9 cellular contexts compared by ENCODE assay signal in genomic region chr18:76476665-76477561, GRCh38. TPM values are rescaled to one million over a fixed set of nuclear protein-coding genes. Genes with fewer than 3 reads are reported as not detected.
DNase-seq lines count a peak whose midpoint lies in the region; ATAC-seq, FAIRE-seq and TF ChIP-seq lines count a peak whose summit lies in the region.
"Had no signal": no experiment of that assay in that cellular context is flagged by ENCODE, and none has a peak within 500 bp of the region (broad histone marks: within the 10 kb centered on the region; RNA-seq: fewer than 3 reads in every experiment).

No MANE protein-coding gene starts in this region.

- TF ChIP-seq CTCF in HL-60 (IDR thresholded peaks at IDR 0.05; ENCODE audit: insufficient read depth, low read length) (no peak), GM12878 (IDR thresholded peaks at IDR 0.05 in 2 of 3, conservative IDR thresholded peaks at IDR 0.05 in 1 of 3; ENCODE audit: control insufficient read depth in 2 of 3, extremely low read depth in 1 of 3, insufficient read depth in 1 of 3, low read depth in 3 of 3, low read length in 3 of 3) (no peak), right lobe of liver (IDR thresholded peaks at IDR 0.05) (no peak), uterus (IDR thresholded peaks at IDR 0.05) (no peak), GM13977 (IDR thresholded peaks at IDR 0.05; ENCODE audit: extremely low read depth, insufficient read depth, missing control alignments) (no peak)

- H3K4me2 ChIP-seq in GM12878 (ENCODE audit: control insufficient read depth, insufficient read depth): peak overlapping the region; percentile 98

- H4K20me1 ChIP-seq in GM12878 (ENCODE audit: control insufficient read depth, insufficient read depth): peaks cover 2% of the 10 kb centered on the region; the same call in 1 of the 2 replicates

- DNase-seq in DMS53 (lab: John Stamatoyannopoulos, UW) (peak; percentile 42), DMS53 treated with DMSO at 0.1 percent for 48 hours (lab: John Stamatoyannopoulos, UW; ENCODE audit: unreplicated experiment) (no peak), HL-60 (ENCODE audit: low read depth in 1 of 2, low spot score in 1 of 2) (peak in 1 of 2 experiments; percentile 46), GM12878 (ENCODE audit: low read depth, low spot score) (no peak), right lobe of liver (no peak), uterus (no peak), GM13977 (ENCODE audit: low spot score) (no peak)

- RAD21 ChIA-PET in GM12878 (lab: Charles Lee; ENCODE audit: unreplicated experiment): interaction anchor here (1.3 to 1.6 kb wide), 2 partner anchors 8 to 11 kb away, joined by 5 to 6 read pairs; no protein-coding TSS in a partner anchor

- peak overlapping the region; percentile 72 for H3K9ac ChIP-seq in GM12878 (ENCODE audit: control insufficient read depth, insufficient read depth, low read length)

- H3K9me3 ChIP-seq in GM12878 (replicated peaks; ENCODE audit: control insufficient read depth, insufficient read depth, low read length): no peaks in the 10 kb centered on the region
- no peaks in the 10 kb centered on the region for H3K9me3 ChIP-seq in right lobe of liver
- no peaks in the 10 kb centered on the region for H3K9me3 ChIP-seq in uterus

- H3K27ac ChIP-seq in HL-60 (replicated peaks) (peak overlapping the region; percentile 38), GM12878 (ENCODE audit: control insufficient read depth, insufficient read depth) (peak overlapping the region; percentile 83), right lobe of liver (peak overlapping the region; percentile 65 to 74 (median 69)), uterus (peak overlapping the region; percentile 75 to 85)
- H3K27ac ChIP-seq: 22Rv1 had no signal

- peak; percentile 38; the same call in 1 of the 2 replicates for TF ChIP-seq POLR2A in GM12878 (IDR thresholded peaks at IDR 0.05; ENCODE audit: low read depth, low read length)
- no peak for TF ChIP-seq POLR2A in right lobe of liver (IDR thresholded peaks at IDR 0.05)
- TF ChIP-seq POLR2A in uterus (IDR thresholded peaks at IDR 0.05): no peak

- peaks cover 87% of the 10 kb centered on the region for H3K79me2 ChIP-seq in GM12878 (ENCODE audit: control insufficient read depth, insufficient read depth, low read length)

- WGBS in GM12878 (ENCODE audit: insufficient coverage, insufficient replicate concordance, low lambda C conversion rate, missing lambda C conversion rate): 15% methylated on average over 16 of the region's 16 CpGs
- 18% methylated on average over 16 of the region's 16 CpGs for whole genome bisulfite sequencing in right lobe of liver (ENCODE audit: insufficient coverage, low coverage, low lambda C conversion rate, missing lambda C conversion rate)

- POLR2A ChIA-PET in GM12878 (lab: Charles Lee): interaction anchor here (1.1 kb wide), 1 partner anchor 16 kb away, joined by 4 read pairs; no protein-coding TSS in a partner anchor

- BruUV-seq in GM12878 (replicated peaks; lab: Mats Ljungman, UMichigan): TSS peak; percentile 18

- CTCF ChIA-PET in GM12878 (lab: Yijun Ruan, JAX): interaction anchor here (1.0 to 1.5 kb wide), 2 partner anchors 8 to 12 kb away, joined by 3 to 5 read pairs; no protein-coding TSS in a partner anchor

- H3K4me3 ChIP-seq in HL-60 (replicated peaks; ENCODE audit: insufficient read depth, low read length) (no peak overlapping the region), GM12878 (peak overlapping the region; percentile 54), right lobe of liver (peak overlapping the region; percentile 7 to 37 (median 32)), uterus (peak overlapping the region in 1 of 2 donors; percentile 13)

- intact Hi-C loops in GM12878 (cut with micrococcal nuclease; ENCODE audit: unreplicated experiment) (no loop called here), right lobe of liver (cut with DNase I) (no loop called here), uterus (cut with DNase I; ENCODE audit: low total_unique reads) (no loop called here)

- H3K27me3 ChIP-seq in HL-60 (ENCODE audit: insufficient read depth, poor library complexity, severe bottlenecking) (no peaks in the 10 kb centered on the region), GM12878 (replicated peaks in 1 of 2; ENCODE audit: control insufficient read depth in 2 of 2, insufficient read depth in 2 of 2, low read length in 1 of 2) (no peaks in the 10 kb centered on the region), right lobe of liver (no peaks in the 10 kb centered on the region), uterus (no peaks in the 10 kb centered on the region)

- peak overlapping the region; percentile 13 for H2AFZ ChIP-seq in GM12878 (ENCODE audit: control insufficient read depth, low read depth, low read length)

- no peak for TF ChIP-seq RAD21 in GM12878 (IDR thresholded peaks at IDR 0.05; ENCODE audit: insufficient read depth, low read depth, low read length)

- in situ Hi-C loops in GM12878 (cut with MboI): loop anchor here (10.0 kb wide), 1 partner anchor 648 kb away; no protein-coding TSS in a partner anchor
- in situ Hi-C loops in GM13977 (cut with MboI; ENCODE audit: low pct_unique_long_range_greater_than_20kb, low sequenced_read_pairs, unreplicated experiment): no loop called here

- peaks cover 24% of the 10 kb centered on the region for H3K4me1 ChIP-seq in GM12878 (ENCODE audit: control insufficient read depth, insufficient read depth, low read length)
- peaks cover 0 to 31% (median 6%) of the 10 kb centered on the region in 4 donors for H3K4me1 ChIP-seq in right lobe of liver
- peaks cover 0 to 24% of the 10 kb centered on the region in 2 donors for H3K4me1 ChIP-seq in uterus

- ATAC-seq in GM12878 (peak; percentile 81), right lobe of liver (peak; percentile 80 to 89 (median 84)), GM21529 (IDR thresholded peaks at IDR 0.05; ENCODE audit: unreplicated experiment) (no peak)

- SMC1A ChIA-PET in GM12878 (lab: Charles Lee; ENCODE audit: uncharacterized antibody, unreplicated experiment): interaction anchor here (0.8 to 2.1 kb wide), 6 partner anchors 9 to 77 kb away, joined by 3 to 6 read pairs (median 4); no protein-coding TSS in a partner anchor

- H3K36me3 ChIP-seq in GM12878 (ENCODE audit: control insufficient read depth in 2 of 2, insufficient read depth in 2 of 2, low read length in 1 of 2) (peaks cover 2 to 6% of the 10 kb centered on the region in 2 experiments; a peak in 2 of 4 replicates), right lobe of liver (no peaks in the 10 kb centered on the region), uterus (no peaks in the 10 kb centered on the region)

- no peak for FAIRE-seq in GM12878 (lab: Jason Lieb, UNC)

- TF ChIP-seq EP300 in GM12878 (IDR thresholded peaks at IDR 0.05; ENCODE audit: borderline replicate concordance in 1 of 2, control insufficient read depth in 1 of 2, low read depth in 2 of 2, low read length in 2 of 2): no peak

TF ChIP-seq in GM12878, 131 proteins besides CTCF, POLR2A, EP300 and RAD21 (continues in another document):
- TF ChIP-seq REST (IDR thresholded peaks at IDR 0.05; ENCODE audit: low read depth, low read length): peak; percentile 49; the same call in 1 of the 2 replicates
- peak; percentile 4; the same call in 1 of the 2 replicates for TF ChIP-seq MXI1 (IDR thresholded peaks at IDR 0.05; ENCODE audit: low read depth, low read length)
- TF ChIP-seq BACH1 (IDR thresholded peaks at IDR 0.05; ENCODE audit: borderline replicate concordance): peak; percentile 98
- peak; percentile 40 for TF ChIP-seq JUNB (IDR thresholded peaks at IDR 0.05)
- no peak for TF ChIP-seq HDAC2 (IDR thresholded peaks at IDR 0.05)
- 0 out of 4 replicates have a peak, but pooled peaks of 1 of the 2 experiments have one; percentile 10 for TF ChIP-seq IKZF2 (IDR thresholded peaks at IDR 0.05)

RNA-seq across cellular contexts. Expression of gene ZNF516, which starts 18.1 kb away (rescaled TPM):
- total RNA-seq in GM12878 (2013; cell fraction: nucleolus; rRNA removed): 64.3 and 64.4 TPM in 2 replicates
- 9.5 and 12.1 TPM in 2 replicates for total RNA-seq in GM12878 (2014; rRNA removed)
- total RNA-seq in GM12878 (2014; rRNA removed; fragmentation: Illumina TruSeq; extraction: Trizol): 6.8 and 6.9 TPM in 2 replicates
- total RNA-seq in GM12878 (2021): 23.8 and 32.0 TPM in 2 replicates
- polyA plus RNA-seq in GM12878 (2011; ENCODE audit: low read depth): 7.3 TPM
- polyA plus RNA-seq in GM12878 (2011; rRNA removed): 8.7 and 9.0 TPM in 2 replicates
- 5.5 and 6.0 TPM in 2 replicates for polyA plus RNA-seq in GM12878 (2011; cell fraction: cytosol; rRNA removed)
- 21.3 and 23.9 TPM in 2 replicates for polyA plus RNA-seq in GM12878 (2011; cell fraction: nucleus; rRNA removed)
- polyA plus RNA-seq in GM12878 (2012): 11.5 and 14.1 TPM in 2 replicates
- polyA plus RNA-seq in GM12878 (2014; fragmentation: Illumina TruSeq; extraction: Trizol): 3.9 and 4.7 TPM in 2 replicates
- polyA plus RNA-seq in GM12878 (2014; fragmentation: Nextera tagmentation; extraction: Ambion mirVana): 1 to 10 TPM; 2.0 to 4.2 TPM
- polyA plus RNA-seq in GM12878 (2014; rRNA removed): 9.8 and 10.4 TPM in 2 replicates
- polyA plus RNA-seq in GM12878 (2016; fragmentation: Nextera tagmentation; extraction: Ambion mirVana): 1 to 10 TPM; 8.2 to 8.3 TPM
- 6.5 and 11.3 TPM in 2 replicates for polyA minus RNA-seq in GM12878 (2011; rRNA and poly(A)+ RNA removed)
- polyA minus RNA-seq in GM12878 (2011; cell fraction: cytosol; rRNA and poly(A)+ RNA removed): 6.0 and 11.0 TPM in 2 replicates
- 22.1 and 30.9 TPM in 2 replicates for polyA minus RNA-seq in GM12878 (2011; cell fraction: nucleus; rRNA and poly(A)+ RNA removed)
- total RNA-seq in right lobe of liver: 10 to 100 TPM; 10.2 to 16.0 (median 13.7) TPM
- 100 to 1,000 TPM in 1 of 4 donors, 10 to 100 TPM in 3; 29.4 to 177 (median 65.7) TPM for total RNA-seq in uterus
